In the genomic region with DNA sequence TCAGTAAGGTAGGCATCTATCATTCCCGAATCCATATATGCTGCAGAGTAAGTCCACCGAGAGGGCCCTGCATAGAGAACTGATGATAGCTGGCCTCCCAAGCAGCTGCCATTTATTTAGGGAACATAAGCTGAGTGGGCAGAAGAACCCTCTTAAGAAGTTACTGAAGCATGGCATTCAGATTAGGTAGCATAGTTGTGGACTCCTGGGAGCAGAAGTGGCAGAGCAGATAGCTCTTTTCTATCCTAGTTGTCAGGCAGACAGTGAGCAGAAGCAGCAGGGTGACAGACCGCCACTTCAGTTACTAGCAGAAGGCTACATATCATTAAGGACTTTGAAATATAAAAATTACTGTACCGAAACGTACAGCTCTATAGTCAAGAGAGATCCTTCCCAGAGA, we compare ENCODE assay signal across 14 cellular contexts.
DNase-seq lines count a peak whose midpoint lies in the region.
"Had no signal": no experiment of that assay in that cellular context is flagged by ENCODE, and none has a peak within 500 bp of the region (broad histone marks: within the 10 kb centered on the region; RNA-seq: fewer than 3 reads in every experiment).

No MANE protein-coding gene starts in this region.

- H3K27me3 ChIP-seq in Karpas-422 (ENCODE audit: low read length) = no peaks in the 10 kb centered on the region

- peak overlapping the region; percentile 88 for H3K27ac ChIP-seq in Karpas-422 (ENCODE audit: low read length)
- H3K27ac ChIP-seq: BLaER1 treated with 17β-estradiol and CSF1 and Interleukin-3, amounts not matched to agents 10 nM and 100 nM had no signal

- H3K9me3 ChIP-seq in Karpas-422 (ENCODE audit: low read length) = no peaks in the 10 kb centered on the region; the same call in none of the 2 replicates
- H3K9me3 ChIP-seq: BLaER1 treated with 17β-estradiol and CSF1 and Interleukin-3, amounts not matched to agents 10 nM and 100 nM; SK-N-SH had no signal

- H3K36me3 ChIP-seq in Karpas-422 (ENCODE audit: insufficient read depth, low read length) = no peaks in the 10 kb centered on the region
- H3K36me3 ChIP-seq: BLaER1 treated with 17β-estradiol and CSF1 and Interleukin-3, amounts not matched to agents 10 nM and 100 nM had no signal

- DNase-seq in Karpas-422 (peak; percentile 76), NCI-H2171 (lab: John Stamatoyannopoulos, UW) (peak; percentile 71), NCI-H526 treated with DMSO at 0.1 percent for 48 hours (lab: John Stamatoyannopoulos, UW) (peak; percentile 61), left kidney (ENCODE audit: low read depth, low spot score) (peak; percentile 7), DMS153 treated with DMSO at 0.1 percent for 48 hours (lab: John Stamatoyannopoulos, UW; ENCODE audit: unreplicated experiment) (no peak), GM03348 (ENCODE audit: low spot score) (no peak), activated gamma-delta T cell treated with Interleukin-2 at 50 U/mL for 16 hours (no peak)
- DNase-seq: DMS153, H9, NCI-H1694, PC-3, SK-N-SH, T-helper 1 cell had no signal

- peak overlapping the region; percentile 9; the same call in 1 of the 2 replicates for H3K9ac ChIP-seq in Karpas-422 (ENCODE audit: low read length)
- H3K9ac ChIP-seq: BLaER1 treated with 17β-estradiol and CSF1 and Interleukin-3, amounts not matched to agents 10 nM and 100 nM; SK-N-SH had no signal

- no peak overlapping the region for H3K4me3 ChIP-seq in Karpas-422 (ENCODE audit: low read length)
- H3K4me3 ChIP-seq: BLaER1 treated with 17β-estradiol and CSF1 and Interleukin-3, amounts not matched to agents 10 nM and 100 nM had no signal

- peak overlapping the region; percentile 42 for H3K4me2 ChIP-seq in Karpas-422 (ENCODE audit: low read depth, low read length, poor library complexity, severe bottlenecking)
- H3K4me2 ChIP-seq: SK-N-SH had no signal

- no peak overlapping the region for H2AFZ ChIP-seq in Karpas-422 (ENCODE audit: low read length)

- peaks cover 31% of the 10 kb centered on the region for H3K4me1 ChIP-seq in Karpas-422 (ENCODE audit: low read length)

- no peaks in the 10 kb centered on the region for H3K79me2 ChIP-seq in Karpas-422 (ENCODE audit: low read length)

- H3K9me2 ChIP-seq in Karpas-422 (replicated peaks; ENCODE audit: insufficient read depth, low read length) = no peaks in the 10 kb centered on the region
- H3K9me2 ChIP-seq: SK-N-SH had no signal

- H4K20me1 ChIP-seq in Karpas-422 (ENCODE audit: insufficient read depth, low read depth, low read length) = no peaks in the 10 kb centered on the region
- H4K20me1 ChIP-seq: BLaER1 treated with 17β-estradiol and CSF1 and Interleukin-3, amounts not matched to agents 10 nM and 100 nM had no signal

Comparison
In these comparisons a context has a peak if more than half of its experiments do, and no peak if none do; other contexts are left out.
1. DNase-seq: peak in Karpas-422 (single experiment), NCI-H2171 (single experiment), NCI-H526 treated with DMSO at 0.1 percent for 48 hours (single experiment) and left kidney (single experiment); none in DMS153 treated with DMSO at 0.1 percent for 48 hours (single experiment), GM03348 (single experiment) and activated gamma-delta T cell treated with Interleukin-2 at 50 U/mL for 16 hours (single experiment).